In the genomic region with DNA sequence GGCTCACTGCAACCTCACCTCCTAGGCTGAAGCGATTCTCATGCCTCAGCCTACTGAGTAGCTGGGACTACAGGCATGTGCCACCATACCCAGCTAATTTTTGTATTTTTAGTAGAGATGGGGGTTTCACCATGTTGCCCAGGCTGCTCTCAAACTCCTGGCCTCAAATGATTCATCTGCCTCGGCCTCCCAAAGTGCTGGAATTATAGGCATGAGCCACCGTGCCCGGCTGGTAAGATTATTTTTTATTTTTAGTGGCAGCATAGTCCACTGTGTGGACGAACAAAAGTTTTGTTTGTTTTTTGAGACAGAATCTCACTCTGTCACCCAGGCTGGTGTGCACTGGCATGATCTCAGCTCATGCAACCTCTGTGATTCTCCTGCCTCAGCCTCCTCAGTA, we compare ENCODE assay signal across 2 cellular contexts. TPM values are rescaled to one million over a fixed set of nuclear protein-coding genes. Genes with fewer than 3 reads are reported as not detected.
"Had no signal": no experiment of that assay in that cellular context is flagged by ENCODE, and none has a peak within 500 bp of the region (broad histone marks: within the 10 kb centered on the region; RNA-seq: fewer than 3 reads in every experiment).

No MANE protein-coding gene starts in this region.

RNA-seq across cellular contexts. Expression of gene NEK2, which starts 29.8 kb away (rescaled TPM):
- total RNA-seq: gastrocnemius medialis, mesenteric fat pad had no signal
